24 cellular contexts compared by ENCODE assay signal in the genomic region with DNA sequence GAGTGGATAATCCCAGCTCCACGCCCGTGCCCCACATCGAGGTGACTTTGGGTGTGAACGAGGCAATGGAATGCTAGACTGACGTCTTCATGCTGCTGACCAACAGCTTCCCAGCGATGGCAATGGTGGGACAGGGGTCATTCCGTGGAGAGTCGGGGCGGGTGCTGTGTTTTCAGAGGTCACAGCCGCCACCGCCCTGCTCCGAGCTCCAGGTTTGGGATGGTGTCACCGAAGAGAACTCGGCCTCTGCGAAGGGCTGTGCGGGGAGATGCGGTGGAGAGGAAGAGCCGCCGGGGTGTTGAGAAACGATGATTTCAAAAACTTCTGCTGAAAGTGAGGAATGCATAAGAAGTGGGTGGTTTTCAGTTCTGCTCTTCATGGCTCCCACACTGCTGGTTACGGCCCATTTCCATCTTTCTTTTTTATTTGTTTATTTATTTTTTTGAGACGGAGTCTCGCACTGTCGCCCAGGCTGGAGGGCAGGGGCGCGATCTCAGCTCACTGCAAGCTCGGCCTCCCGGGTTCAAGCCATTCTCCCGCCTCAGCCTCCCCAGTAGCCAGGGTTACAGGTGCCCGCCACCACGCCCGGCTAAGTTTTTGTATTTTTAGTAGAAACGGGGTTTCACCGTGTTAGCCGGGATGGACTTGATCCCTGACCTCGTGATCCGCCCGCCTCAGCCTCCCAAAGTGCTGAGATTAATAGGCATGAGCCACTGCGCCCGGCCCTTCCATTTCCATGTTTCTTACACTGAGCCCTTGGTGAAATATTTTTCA.
A peak's percentile ranks its signal among the peaks of the same experiment; 100 is the strongest.
DNase-seq lines count a peak whose midpoint lies in the region; ATAC-seq and TF ChIP-seq lines count a peak whose summit lies in the region.
"Had no signal": no experiment of that assay in that cellular context is flagged by ENCODE, and none has a peak within 500 bp of the region (broad histone marks: within the 10 kb centered on the region; RNA-seq: fewer than 3 reads in every experiment).

No MANE protein-coding gene starts in this region.

- H3K27ac ChIP-seq in right atrium auricular region: no peak overlapping the region
- no peak overlapping the region for H3K27ac ChIP-seq in heart right ventricle
- H3K27ac ChIP-seq: colonic mucosa, SJSA1, vagina had no signal

- H3K27me3 ChIP-seq in right atrium auricular region: no peaks in the 10 kb centered on the region
- H3K27me3 ChIP-seq in heart right ventricle: peaks cover 0 to 2% (median 0%) of the 10 kb centered on the region in 7 donors
- H3K27me3 ChIP-seq: colonic mucosa, vagina had no signal

- H3K27me3 Mint-ChIP-seq in activated B cell treated with CpG ODN at 0.5 μM for 24 hours (no peaks in the 10 kb centered on the region), nephron progenitor cell (ENCODE audit: low read depth, poor library complexity) (peaks cover 13% of the 10 kb centered on the region)

- CTCF ChIA-PET in activated B cell treated with CpG ODN at 0.5 μM for 24 hours (lab: Charles Lee): no interaction called here

- 87 to 89% methylated on average over 40 of the region's 40 CpGs for WGBS in heart right ventricle, 2 donors

- TF ChIP-seq CTCF in right atrium auricular region (IDR thresholded peaks at IDR 0.05) (no peak), heart right ventricle (IDR thresholded peaks at IDR 0.05) (no peak), activated B cell treated with CpG ODN at 0.5 μM for 24 hours (IDR thresholded peaks at IDR 0.05) (no peak), nephron progenitor cell (IDR thresholded peaks at IDR 0.05) (no peak)

- H3K4me3 ChIP-seq in right atrium auricular region (no peak overlapping the region), heart right ventricle (no peak overlapping the region)
- H3K4me3 ChIP-seq: colonic mucosa, K562, SJSA1, vagina had no signal

- ATAC-seq in heart right ventricle (no peak), activated B cell treated with CpG ODN at 0.5 μM for 24 hours (ENCODE audit: low read depth) (no peak), GM19397 (IDR thresholded peaks at IDR 0.05; ENCODE audit: unreplicated experiment) (no peak)
- ATAC-seq: activated CD8-positive, alpha-beta T cell treated with anti-CD3 and anti-CD28 coated beads, Interleukin-2, amount 10 ng/mL, durations not matched to agents 7 days and 5 days; activated T-cell treated with anti-CD3 and anti-CD28 coated beads, Interleukin-2, amount 50 U/mL, for 4 hours; K562; natural killer cell had no signal

- peaks cover 20% of the 10 kb centered on the region for H3K4me1 Mint-ChIP-seq in activated B cell treated with CpG ODN at 0.5 μM for 24 hours
- H3K4me1 Mint-ChIP-seq in nephron progenitor cell: no peaks in the 10 kb centered on the region
- H3K4me1 Mint-ChIP-seq: brain had no signal

- no peaks in the 10 kb centered on the region for H3K4me1 ChIP-seq in right atrium auricular region
- no peaks in the 10 kb centered on the region for H3K4me1 ChIP-seq in heart right ventricle
- H3K4me1 ChIP-seq: colonic mucosa, SJSA1, vagina had no signal

- H3K9me3 Mint-ChIP-seq in activated B cell treated with CpG ODN at 0.5 μM for 24 hours (no peaks in the 10 kb centered on the region), nephron progenitor cell (no peaks in the 10 kb centered on the region)
- H3K9me3 Mint-ChIP-seq: activated naive CD8-positive, alpha-beta T cell treated with anti-CD3 and anti-CD28 coated beads, Interleukin-2, amount 10 ng/mL, durations not matched to agents 7 days and 5 days; activated T-cell treated with anti-CD3 and anti-CD28 coated beads, Interleukin-2, amount 50 U/mL, for 4 hours; brain; natural killer cell had no signal

- POLR2A ChIA-PET in activated B cell treated with CpG ODN at 0.5 μM for 24 hours (lab: Charles Lee): no interaction called here

- no peaks in the 10 kb centered on the region for H3K36me3 Mint-ChIP-seq in activated B cell treated with CpG ODN at 0.5 μM for 24 hours (ENCODE audit: low read depth)
- no peaks in the 10 kb centered on the region for H3K36me3 Mint-ChIP-seq in nephron progenitor cell (ENCODE audit: low read depth)
- H3K36me3 Mint-ChIP-seq: activated naive CD8-positive, alpha-beta T cell treated with anti-CD3 and anti-CD28 coated beads, Interleukin-2, amount 10 ng/mL, durations not matched to agents 7 days and 5 days; brain; natural killer cell had no signal

- DNase-seq in right atrium auricular region (ENCODE audit: low spot score) (peak; percentile 50), heart right ventricle (no peak), activated B cell treated with CpG ODN at 0.5 μM for 24 hours (no peak), nephron progenitor cell (no peak), NCI-H345 (lab: John Stamatoyannopoulos, UW) (no peak), T1000 (lab: John Stamatoyannopoulos, UW) (no peak), HUDEP-2 (lab: John Stamatoyannopoulos, UW; ENCODE audit: unreplicated experiment in 76 of 76) (no peak)
- DNase-seq: activated CD8-positive, alpha-beta T cell treated with anti-CD3 and anti-CD28 coated beads, Interleukin-2, amount 10 ng/mL, durations not matched to agents 7 days and 5 days; activated naive CD8-positive, alpha-beta T cell treated with anti-CD3 and anti-CD28 coated beads, Interleukin-2, amount 10 ng/mL, durations not matched to agents 7 days and 5 days; activated T-cell treated with anti-CD3 and anti-CD28 coated beads, Interleukin-2, amount 50 U/mL, for 4 hours; colonic mucosa; DND-41; hypothalamus; mesendoderm; natural killer cell; NCI-H1048; NCI-H2081 treated with DMSO at 0.1 percent for 48 hours; NCI-H524; T-helper 2 cell had no signal

- no peak overlapping the region for H3K4me3 Mint-ChIP-seq in activated B cell treated with CpG ODN at 0.5 μM for 24 hours
- H3K4me3 Mint-ChIP-seq in nephron progenitor cell: no peak overlapping the region
- H3K4me3 Mint-ChIP-seq: activated CD8-positive, alpha-beta T cell treated with anti-CD3 and anti-CD28 coated beads, Interleukin-2, amount 10 ng/mL, durations not matched to agents 7 days and 5 days; activated naive CD8-positive, alpha-beta T cell treated with anti-CD3 and anti-CD28 coated beads, Interleukin-2, amount 10 ng/mL, durations not matched to agents 7 days and 5 days; activated T-cell treated with anti-CD3 and anti-CD28 coated beads, Interleukin-2, amount 50 U/mL, for 4 hours; brain; natural killer cell had no signal

- H3K27ac Mint-ChIP-seq in activated B cell treated with CpG ODN at 0.5 μM for 24 hours (peak overlapping the region; percentile 33), nephron progenitor cell (peak overlapping the region; percentile 91)
- H3K27ac Mint-ChIP-seq: activated CD8-positive, alpha-beta T cell treated with anti-CD3 and anti-CD28 coated beads, Interleukin-2, amount 10 ng/mL, durations not matched to agents 7 days and 5 days; activated naive CD8-positive, alpha-beta T cell treated with anti-CD3 and anti-CD28 coated beads, Interleukin-2, amount 10 ng/mL, durations not matched to agents 7 days and 5 days; brain; natural killer cell had no signal

- intact Hi-C loops in heart right ventricle (cut with DNase I): no loop called here
- intact Hi-C loops in activated B cell treated with CpG ODN at 0.5 μM for 24 hours (cut with micrococcal nuclease): no loop called here

- no peaks in the 10 kb centered on the region for H3K9me3 ChIP-seq in right atrium auricular region
- peaks cover 0 to 5% (median 0%) of the 10 kb centered on the region in 11 donors for H3K9me3 ChIP-seq in heart right ventricle
- H3K9me3 ChIP-seq: colonic mucosa, SJSA1, vagina had no signal

- H3K36me3 ChIP-seq in right atrium auricular region (no peaks in the 10 kb centered on the region), heart right ventricle (no peaks in the 10 kb centered on the region)
- H3K36me3 ChIP-seq: colonic mucosa, SJSA1, vagina had no signal
